In the genomic region with DNA sequence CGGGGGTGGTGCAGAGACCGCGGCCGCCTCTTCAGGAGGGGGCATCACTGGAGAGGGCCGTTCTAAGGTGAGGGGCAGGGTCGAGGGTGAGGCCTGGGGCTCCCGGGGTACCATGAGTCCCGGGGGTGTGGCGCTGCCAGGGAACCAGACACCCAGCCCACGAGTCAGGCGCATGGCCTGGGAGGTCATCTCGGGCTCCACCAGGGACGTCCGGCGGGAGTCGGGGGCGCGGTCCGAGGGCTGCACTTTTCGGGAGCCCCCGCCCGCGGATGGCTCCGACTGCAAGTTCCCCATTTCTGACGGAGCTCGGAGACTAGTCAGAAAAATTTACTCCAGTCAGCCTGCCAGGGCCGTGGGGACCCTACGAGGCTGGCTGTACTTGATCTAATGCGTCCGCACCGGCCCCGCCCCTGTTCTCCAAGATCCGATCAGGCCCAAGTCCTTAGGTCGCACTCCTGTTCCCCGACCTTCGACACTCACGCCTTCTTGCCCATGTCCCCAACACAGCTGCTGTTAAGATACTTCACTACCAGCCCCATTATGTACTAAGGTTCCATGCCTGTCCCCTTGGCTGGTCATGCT, we compare ENCODE assay signal across 6 cellular contexts. TPM values are rescaled to one million over a fixed set of nuclear protein-coding genes. Genes with fewer than 3 reads are reported as not detected.
DNase-seq lines count a peak whose midpoint lies in the region; ATAC-seq and TF ChIP-seq lines count a peak whose summit lies in the region.

No MANE protein-coding gene starts in this region.

- intact Hi-C loops in CD14-positive monocyte (cut with micrococcal nuclease): no loop called here

- peaks cover 26% of the 10 kb centered on the region for H3K4me1 Mint-ChIP-seq in CD14-positive monocyte
- peaks cover 14 to 21% of the 10 kb centered on the region in 2 donors for H3K4me1 Mint-ChIP-seq in immature natural killer cell

- H3K9me3 Mint-ChIP-seq in CD14-positive monocyte (peaks cover 0 to 10% (median 3%) of the 10 kb centered on the region in 7 donors), immature natural killer cell (peaks cover 0 to 3% (median 0%) of the 10 kb centered on the region in 6 donors)

- H3K36me3 Mint-ChIP-seq in CD14-positive monocyte: peaks cover 31 to 36% of the 10 kb centered on the region in 2 donors
- peaks cover 7 to 19% (median 10%) of the 10 kb centered on the region in 3 donors for H3K36me3 Mint-ChIP-seq in immature natural killer cell

- DNase-seq in CD14-positive monocyte (ENCODE audit: low spot score): no peak
- no peak for DNase-seq in immature natural killer cell
- no peak for DNase-seq in NCI-H1436 (lab: John Stamatoyannopoulos, UW)
- no peak for DNase-seq in HK-2 (ENCODE audit: unreplicated experiment)

- no peak for TF ChIP-seq CTCF in CD14-positive monocyte (IDR thresholded peaks at IDR 0.05)

- ATAC-seq in SK-N-SH treated with all-trans-retinoic acid at 6 μM for 48 hours: peak; percentile 0; the same call in 1 of the 3 replicates
- ATAC-seq in HG02759 (IDR thresholded peaks at IDR 0.05; ENCODE audit: unreplicated experiment): no peak

- peaks cover 49 to 77% (median 59%) of the 10 kb centered on the region in 3 donors for H3K27me3 Mint-ChIP-seq in CD14-positive monocyte (ENCODE audit: low read depth in 3 of 3)
- H3K27me3 Mint-ChIP-seq in immature natural killer cell (ENCODE audit: low read depth in 3 of 3): peaks cover 6 to 15% (median 10%) of the 10 kb centered on the region in 3 donors

- H3K27ac Mint-ChIP-seq in CD14-positive monocyte (peak overlapping the region; percentile 76 to 91 (median 89)), immature natural killer cell (peak overlapping the region in 4 of 6 donors; percentile 58 to 83 (median 76))

- peak overlapping the region; percentile 93 to 98 for H3K4me3 Mint-ChIP-seq in CD14-positive monocyte
- peak overlapping the region; percentile 91 to 96 (median 93) for H3K4me3 Mint-ChIP-seq in immature natural killer cell

TF ChIP-seq in SK-N-SH treated with all-trans-retinoic acid at 6 μM for 48 hours, 23 proteins besides CTCF, POLR2A, EP300 and RAD21:
- TF ChIP-seq CSDC2 (CRISPR knock-in tag; IDR thresholded peaks at IDR 0.05) (no peak), TCF4 (CRISPR knock-in tag; IDR thresholded peaks at IDR 0.05; ENCODE audit: borderline replicate concordance) (no peak), ZC3H10 (CRISPR knock-in tag; IDR thresholded peaks at IDR 0.05) (no peak), ISL1 (CRISPR knock-in tag; IDR thresholded peaks at IDR 0.05) (no peak), ZNF70 (CRISPR knock-in tag; IDR thresholded peaks at IDR 0.05) (no peak), ZFP3 (CRISPR knock-in tag; IDR thresholded peaks at IDR 0.05) (no peak), TOX (CRISPR knock-in tag; IDR thresholded peaks at IDR 0.05; ENCODE audit: borderline replicate concordance) (no peak), SNAI2 (CRISPR knock-in tag; IDR thresholded peaks at IDR 0.05) (no peak), BACH2 (CRISPR knock-in tag; IDR thresholded peaks at IDR 0.05; ENCODE audit: borderline replicate concordance) (no peak), ESRRG (CRISPR knock-in tag; IDR thresholded peaks at IDR 0.05) (no peak), ZNF8 (CRISPR knock-in tag; IDR thresholded peaks at IDR 0.05) (no peak), PPARA (CRISPR knock-in tag; IDR thresholded peaks at IDR 0.05; ENCODE audit: borderline replicate concordance) (no peak), GLIS3 (CRISPR knock-in tag; IDR thresholded peaks at IDR 0.05) (no peak), ARNTL (CRISPR knock-in tag; IDR thresholded peaks at IDR 0.05; ENCODE audit: borderline replicate concordance, low read depth) (no peak), RARB (CRISPR knock-in tag; IDR thresholded peaks at IDR 0.05) (no peak)
- TF ChIP-seq, protein P1, sequence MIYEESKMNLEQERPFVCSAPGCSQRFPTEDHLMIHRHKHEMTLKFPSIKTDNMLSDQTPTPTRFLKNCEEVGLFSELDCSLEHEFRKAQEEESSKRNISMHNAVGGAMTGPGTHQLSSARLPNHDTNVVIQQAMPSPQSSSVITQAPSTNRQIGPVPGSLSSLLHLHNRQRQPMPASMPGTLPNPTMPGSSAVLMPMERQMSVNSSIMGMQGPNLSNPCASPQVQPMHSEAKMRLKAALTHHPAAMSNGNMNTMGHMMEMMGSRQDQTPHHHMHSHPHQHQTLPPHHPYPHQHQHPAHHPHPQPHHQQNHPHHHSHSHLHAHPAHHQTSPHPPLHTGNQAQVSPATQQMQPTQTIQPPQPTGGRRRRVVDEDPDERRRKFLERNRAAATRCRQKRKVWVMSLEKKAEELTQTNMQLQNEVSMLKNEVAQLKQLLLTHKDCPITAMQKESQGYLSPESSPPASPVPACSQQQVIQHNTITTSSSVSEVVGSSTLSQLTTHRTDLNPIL (CRISPR knock-in tag; IDR thresholded peaks at IDR 0.05; ENCODE audit: low read depth): no peak
- TF ChIP-seq, protein P2, sequence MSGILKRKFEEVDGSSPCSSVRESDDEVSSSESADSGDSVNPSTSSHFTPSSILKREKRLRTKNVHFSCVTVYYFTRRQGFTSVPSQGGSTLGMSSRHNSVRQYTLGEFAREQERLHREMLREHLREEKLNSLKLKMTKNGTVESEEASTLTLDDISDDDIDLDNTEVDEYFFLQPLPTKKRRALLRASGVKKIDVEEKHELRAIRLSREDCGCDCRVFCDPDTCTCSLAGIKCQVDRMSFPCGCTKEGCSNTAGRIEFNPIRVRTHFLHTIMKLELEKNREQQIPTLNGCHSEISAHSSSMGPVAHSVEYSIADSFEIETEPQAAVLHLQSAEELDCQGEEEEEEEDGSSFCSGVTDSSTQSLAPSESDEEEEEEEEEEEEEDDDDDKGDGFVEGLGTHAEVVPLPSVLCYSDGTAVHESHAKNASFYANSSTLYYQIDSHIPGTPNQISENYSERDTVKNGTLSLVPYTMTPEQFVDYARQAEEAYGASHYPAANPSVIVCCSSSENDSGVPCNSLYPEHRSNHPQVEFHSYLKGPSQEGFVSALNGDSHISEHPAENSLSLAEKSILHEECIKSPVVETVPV (CRISPR knock-in tag; IDR thresholded peaks at IDR 0.05): no peak
- TF ChIP-seq, protein P3, sequence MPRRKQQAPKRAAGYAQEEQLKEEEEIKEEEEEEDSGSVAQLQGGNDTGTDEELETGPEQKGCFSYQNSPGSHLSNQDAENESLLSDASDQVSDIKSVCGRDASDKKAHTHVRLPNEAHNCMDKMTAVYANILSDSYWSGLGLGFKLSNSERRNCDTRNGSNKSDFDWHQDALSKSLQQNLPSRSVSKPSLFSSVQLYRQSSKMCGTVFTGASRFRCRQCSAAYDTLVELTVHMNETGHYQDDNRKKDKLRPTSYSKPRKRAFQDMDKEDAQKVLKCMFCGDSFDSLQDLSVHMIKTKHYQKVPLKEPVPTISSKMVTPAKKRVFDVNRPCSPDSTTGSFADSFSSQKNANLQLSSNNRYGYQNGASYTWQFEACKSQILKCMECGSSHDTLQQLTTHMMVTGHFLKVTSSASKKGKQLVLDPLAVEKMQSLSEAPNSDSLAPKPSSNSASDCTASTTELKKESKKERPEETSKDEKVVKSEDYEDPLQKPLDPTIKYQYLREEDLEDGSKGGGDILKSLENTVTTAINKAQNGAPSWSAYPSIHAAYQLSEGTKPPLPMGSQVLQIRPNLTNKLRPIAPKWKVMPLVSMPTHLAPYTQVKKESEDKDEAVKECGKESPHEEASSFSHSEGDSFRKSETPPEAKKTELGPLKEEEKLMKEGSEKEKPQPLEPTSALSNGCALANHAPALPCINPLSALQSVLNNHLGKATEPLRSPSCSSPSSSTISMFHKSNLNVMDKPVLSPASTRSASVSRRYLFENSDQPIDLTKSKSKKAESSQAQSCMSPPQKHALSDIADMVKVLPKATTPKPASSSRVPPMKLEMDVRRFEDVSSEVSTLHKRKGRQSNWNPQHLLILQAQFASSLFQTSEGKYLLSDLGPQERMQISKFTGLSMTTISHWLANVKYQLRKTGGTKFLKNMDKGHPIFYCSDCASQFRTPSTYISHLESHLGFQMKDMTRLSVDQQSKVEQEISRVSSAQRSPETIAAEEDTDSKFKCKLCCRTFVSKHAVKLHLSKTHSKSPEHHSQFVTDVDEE (CRISPR knock-in tag; IDR thresholded peaks at IDR 0.05): no peak
- TF ChIP-seq, protein P4, sequence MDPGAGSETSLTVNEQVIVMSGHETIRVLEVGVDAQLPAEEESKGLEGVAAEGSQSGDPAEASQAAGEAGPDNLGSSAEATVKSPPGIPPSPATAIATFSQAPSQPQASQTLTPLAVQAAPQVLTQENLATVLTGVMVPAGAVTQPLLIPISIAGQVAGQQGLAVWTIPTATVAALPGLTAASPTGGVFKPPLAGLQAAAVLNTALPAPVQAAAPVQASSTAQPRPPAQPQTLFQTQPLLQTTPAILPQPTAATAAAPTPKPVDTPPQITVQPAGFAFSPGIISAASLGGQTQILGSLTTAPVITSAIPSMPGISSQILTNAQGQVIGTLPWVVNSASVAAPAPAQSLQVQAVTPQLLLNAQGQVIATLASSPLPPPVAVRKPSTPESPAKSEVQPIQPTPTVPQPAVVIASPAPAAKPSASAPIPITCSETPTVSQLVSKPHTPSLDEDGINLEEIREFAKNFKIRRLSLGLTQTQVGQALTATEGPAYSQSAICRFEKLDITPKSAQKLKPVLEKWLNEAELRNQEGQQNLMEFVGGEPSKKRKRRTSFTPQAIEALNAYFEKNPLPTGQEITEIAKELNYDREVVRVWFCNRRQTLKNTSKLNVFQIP (CRISPR knock-in tag; IDR thresholded peaks at IDR 0.05; ENCODE audit: borderline replicate concordance, low read depth): no peak

RNA-seq across cellular contexts. Expression of a gene that starts 0.8 kb away (rescaled TPM):
- polyA plus RNA-seq in CD14-positive monocyte (under 1 TPM in 1 of 2 donors, not detected in 1; 0.12 TPM), immature natural killer cell (not detected)

RNA-seq across cellular contexts. Expression of a gene that starts 1.4 kb away (rescaled TPM):
- polyA plus RNA-seq in CD14-positive monocyte: not detected
- not detected for polyA plus RNA-seq in immature natural killer cell

RNA-seq across cellular contexts. Expression of a gene that starts 12.7 kb away (rescaled TPM):
- 100 to 1,000 TPM; 179 to 207 TPM for polyA plus RNA-seq in CD14-positive monocyte
- polyA plus RNA-seq in immature natural killer cell: 100 to 1,000 TPM; 210 to 298 (median 236) TPM

RNA-seq across cellular contexts. Expression of a gene that starts 15.8 kb away (rescaled TPM):
- 10 to 100 TPM in 1 of 2 donors, 1 to 10 TPM in 1; 8.5 to 12.6 TPM for polyA plus RNA-seq in CD14-positive monocyte
- polyA plus RNA-seq in immature natural killer cell: 10 to 100 TPM; 15.7 to 29.9 (median 18.5) TPM

RNA-seq across cellular contexts. Expression of a gene that starts 39.0 kb away (rescaled TPM):
- 10 to 100 TPM; 30.2 to 50.3 TPM for polyA plus RNA-seq in CD14-positive monocyte
- under 1 TPM in 2 of 3 donors, not detected in 1; 0.20 to 0.78 TPM for polyA plus RNA-seq in immature natural killer cell
